ENCODE assay signal across 10 cellular contexts in genomic region chr22:44703269-44703870, GRCh38. TPM values are rescaled to one million over a fixed set of nuclear protein-coding genes. Genes with fewer than 3 reads are reported as not detected.
DNase-seq lines count a peak whose midpoint lies in the region; ATAC-seq and TF ChIP-seq lines count a peak whose summit lies in the region.
"Had no signal": no experiment of that assay in that cellular context is flagged by ENCODE, and none has a peak within 500 bp of the region (broad histone marks: within the 10 kb centered on the region; RNA-seq: fewer than 3 reads in every experiment).

No MANE protein-coding gene starts in this region.

- H3K36me3 ChIP-seq in left ventricle myocardium inferior (no peaks in the 10 kb centered on the region), mammary epithelial cell (ENCODE audit: insufficient read depth, low read length) (no peaks in the 10 kb centered on the region), mucosa of stomach (ENCODE audit: control insufficient read depth, insufficient read depth, low read length) (no peaks in the 10 kb centered on the region), uterus (no peaks in the 10 kb centered on the region)

- no peaks in the 10 kb centered on the region for H4K20me1 ChIP-seq in mammary epithelial cell (ENCODE audit: insufficient read depth, low read length)

- H3K4me2 ChIP-seq in mammary epithelial cell (ENCODE audit: insufficient read depth, low read depth, low read length), result peak overlapping the region; percentile 97

- H3K27me3 ChIP-seq in left ventricle myocardium inferior (ENCODE audit: low read depth), result peaks cover 59% of the 10 kb centered on the region
- H3K27me3 ChIP-seq in mammary epithelial cell (ENCODE audit: insufficient read depth, low read length), result no peaks in the 10 kb centered on the region
- H3K27me3 ChIP-seq in mucosa of stomach (ENCODE audit: control insufficient read depth, insufficient read depth, low read length), result peaks cover 4% of the 10 kb centered on the region
- no peaks in the 10 kb centered on the region for H3K27me3 ChIP-seq in uterus

- TF ChIP-seq POLR2A in uterus (IDR thresholded peaks at IDR 0.05), result no peak

- TF ChIP-seq CTCF in left ventricle myocardium inferior (IDR thresholded peaks at IDR 0.05; ENCODE audit: borderline replicate concordance) (no peak), mammary epithelial cell (conservative IDR thresholded peaks at IDR 0.05 in 1 of 2, IDR thresholded peaks at IDR 0.05 in 1 of 2; ENCODE audit: extremely low read depth in 1 of 2, insufficient read depth in 1 of 2, low read depth in 1 of 2, low read length in 2 of 2) (no peak), uterus (IDR thresholded peaks at IDR 0.05) (no peak)

- H3K4me1 ChIP-seq in left ventricle myocardium inferior (peaks cover 11% of the 10 kb centered on the region), mammary epithelial cell (ENCODE audit: insufficient read depth, low read length) (peaks cover 32% of the 10 kb centered on the region), mucosa of stomach (ENCODE audit: control insufficient read depth, insufficient read depth, low read length) (peaks cover 18% of the 10 kb centered on the region), uterus (peaks cover 4 to 5% of the 10 kb centered on the region in 2 donors)

- WGBS in mammary epithelial cell (ENCODE audit: low coverage, missing lambda C conversion rate), result 41% methylated on average over 22 of the region's 22 CpGs

- in situ Hi-C loops in mammary epithelial cell (cut with MboI; ENCODE audit: low sequenced_read_pairs in 2 of 2), result no loop called here

- no TSS peak for BruUV-seq in mammary epithelial cell (replicated peaks; lab: Mats Ljungman, UMichigan)

- dilution Hi-C loops in mammary epithelial cell (cut with HindIII; ENCODE audit: low sequenced_read_pairs), result no loop called here

- H2AFZ ChIP-seq in mammary epithelial cell (ENCODE audit: low read depth, low read length), result peak overlapping the region; percentile 84

- peak overlapping the region; percentile 51 for H3K9ac ChIP-seq in mammary epithelial cell (ENCODE audit: insufficient read depth, low read length)
- peak overlapping the region; percentile 61 for H3K9ac ChIP-seq in mucosa of stomach (ENCODE audit: low read length)

- ATAC-seq in Right ventricle myocardium superior (ENCODE audit: poor library complexity), result no peak
- ATAC-seq in GM21786 (IDR thresholded peaks at IDR 0.05; ENCODE audit: unreplicated experiment), result no peak

- intact Hi-C loops in left ventricle myocardium inferior (cut with micrococcal nuclease), result no loop called here
- intact Hi-C loops in Right ventricle myocardium superior (cut with DNase I), result no loop called here
- intact Hi-C loops in mammary epithelial cell (cut with micrococcal nuclease), result no loop called here
- intact Hi-C loops in uterus (cut with DNase I; ENCODE audit: low total_unique reads), result no loop called here

- DNase-seq in left ventricle myocardium inferior (no peak), Right ventricle myocardium superior (no peak), mammary epithelial cell (no peak), uterus (no peak), NCI-H82 (lab: John Stamatoyannopoulos, UW) (no peak)
- DNase-seq in stimulated activated CD4-positive, alpha-beta T cell treated with anti-CD3 and anti-CD28 coated beads, Interleukin-1b, Interleukin-23, amount 100 ng/mL, for 48 hours, result no peak
- DNase-seq: DMS79, NCI-H2107 had no signal

- CTCF ChIA-PET in mammary epithelial cell (lab: Charles Lee; ENCODE audit: low non-redundant PET), result no interaction called here

- H3K79me2 ChIP-seq in mammary epithelial cell (ENCODE audit: insufficient read depth, low read length), result peaks cover 55% of the 10 kb centered on the region

- H3K27ac ChIP-seq in left ventricle myocardium inferior (replicated peaks) (no peak overlapping the region), mammary epithelial cell (ENCODE audit: insufficient read depth, low read depth, low read length) (no peak overlapping the region), uterus (no peak overlapping the region)

- H3K9me3 ChIP-seq in left ventricle myocardium inferior (replicated peaks) (no peaks in the 10 kb centered on the region), mammary epithelial cell (replicated peaks; ENCODE audit: insufficient read depth, low read length) (no peaks in the 10 kb centered on the region), mucosa of stomach (ENCODE audit: control insufficient read depth, low read length) (no peaks in the 10 kb centered on the region), uterus (no peaks in the 10 kb centered on the region)

- H3K4me3 ChIP-seq in left ventricle myocardium inferior (peak overlapping the region; percentile 75), mammary epithelial cell (replicated peaks in 1 of 3; ENCODE audit: insufficient read depth in 1 of 3, low read depth in 2 of 3, low read length in 3 of 3) (peak overlapping the region; percentile 69 to 83 (median 70)), mucosa of stomach (ENCODE audit: low read length) (peak overlapping the region; percentile 1), uterus (peak overlapping the region; percentile 5 to 61)

RNA-seq across cellular contexts. Expression of gene PRR5, which starts 1.4 kb away (rescaled TPM):
- total RNA-seq in left ventricle myocardium inferior, result 2.9 TPM
- 2.9 TPM for total RNA-seq in Right ventricle myocardium superior
- 10 to 100 TPM; 13.0 to 19.9 TPM for total RNA-seq in mammary epithelial cell
- 12.9 TPM for polyA plus RNA-seq in mammary epithelial cell
- polyA minus RNA-seq in mammary epithelial cell, result 9.1 TPM
- total RNA-seq in uterus, result 10 to 100 TPM in 2 of 4 donors, 1 to 10 TPM in 1, under 1 TPM in 1; 0.29 to 20.0 (median 10.8) TPM

RNA-seq across cellular contexts. Expression of gene ARHGAP8, which starts 49.0 kb away (rescaled TPM):
- total RNA-seq in left ventricle myocardium inferior, result not detected
- total RNA-seq in Right ventricle myocardium superior, result not detected
- 10 to 100 TPM; 26.0 to 47.6 TPM for total RNA-seq in mammary epithelial cell
- polyA plus RNA-seq in mammary epithelial cell, result 28.0 TPM
- polyA minus RNA-seq in mammary epithelial cell, result 7.5 TPM
- total RNA-seq in uterus, result 1 to 10 TPM in 2 of 4 donors, not detected in 2; 1.8 to 4.4 TPM

Comparison
In these comparisons a context has a peak if more than half of its experiments do, and no peak if none do; other contexts are left out.
1. H3K4me3 ChIP-seq: peak in every context shown above with its lines; median percentile 75 in left ventricle myocardium inferior; 70 in mammary epithelial cell; 33 in uterus; 1 in mucosa of stomach.
2. RNA of gene ARHGAP8, which starts 49.0 kb away (total RNA-seq): 26.0 to 47.6 TPM in mammary epithelial cell; 1.8 to 4.4 TPM in uterus, not detected in left ventricle myocardium inferior (single experiment) and not detected in Right ventricle myocardium superior (single experiment); every median in the first group is over 4 times any median in the second.